Comparison of ENCODE assay signal across 8 cellular contexts in genomic region chr4:139099366-139099982, GRCh38.
DNase-seq lines count a peak whose midpoint lies in the region; ATAC-seq and TF ChIP-seq lines count a peak whose summit lies in the region.

No MANE protein-coding gene starts in this region.

- H3K4ac ChIP-seq in neuronal stem cell (ENCODE audit: low read length): no peak overlapping the region

- peak; percentile 81 for TF ChIP-seq CTCF in PC-3 (conservative IDR thresholded peaks at IDR 0.05; ENCODE audit: low read depth, low read length)
- TF ChIP-seq CTCF in suprapubic skin (IDR thresholded peaks at IDR 0.05): peak; percentile 72 to 84

- no peaks in the 10 kb centered on the region for H3K9me3 Mint-ChIP-seq in activated T-cell treated with anti-CD3 and anti-CD28 coated beads, Interleukin-2, amount 50 U/mL, for 4 hours

- no CpG with 5 or more reads among the region's 2 CpGs for WGBS in neuronal stem cell (ENCODE audit: extremely low coverage in 2 of 2, insufficient read length in 2 of 2, insufficient replicate concordance in 1 of 2), 2 donors
- WGBS in suprapubic skin: 11% methylated on average over 2 of the region's 2 CpGs

- no peaks in the 10 kb centered on the region for H4K20me1 ChIP-seq in PC-3 (ENCODE audit: low read length)

- intact Hi-C loops in PC-3 (cut with micrococcal nuclease): loop anchor here (1.0 to 5.0 kb wide), 3 partner anchors 68 to 198 kb away; no protein-coding TSS in a partner anchor

- H3K36me3 Mint-ChIP-seq in activated T-cell treated with anti-CD3 and anti-CD28 coated beads, Interleukin-2, amount 50 U/mL, for 4 hours (ENCODE audit: insufficient read depth): no peaks in the 10 kb centered on the region

- H4K91ac ChIP-seq in neuronal stem cell (ENCODE audit: low read depth, low read length, poor library complexity): no peak overlapping the region

- H3K4me3 ChIP-seq in PC-3 (ENCODE audit: low read length): no peak overlapping the region
- H3K4me3 ChIP-seq in neuronal stem cell (ENCODE audit: low read length in 2 of 2): no peak overlapping the region
- H3K4me3 ChIP-seq in suprapubic skin: no peak overlapping the region

- H3K27me3 Mint-ChIP-seq in activated T-cell treated with anti-CD3 and anti-CD28 coated beads, Interleukin-2, amount 50 U/mL, for 4 hours (ENCODE audit: low read depth): no peaks in the 10 kb centered on the region

- H2BK120ac ChIP-seq in neuronal stem cell (ENCODE audit: low read depth, low read length): no peak overlapping the region

- H3K18ac ChIP-seq in neuronal stem cell (ENCODE audit: low read length): no peak overlapping the region

- DNase-seq in DMS114 treated with DMSO at 0.1 percent for 48 hours (lab: John Stamatoyannopoulos, UW; ENCODE audit: unreplicated experiment): peak; percentile 58
- peak; percentile 79 to 88 for DNase-seq in Kasumi-1 (lab: John Stamatoyannopoulos, UW)
- DNase-seq in PC-3: peak; percentile 81
- peak; percentile 67 for DNase-seq in activated T-cell treated with anti-CD3 and anti-CD28 coated beads, Interleukin-2, amount 50 U/mL, for 4 hours
- peak; percentile 89 for DNase-seq in fibroblast of peridontal ligament (ENCODE audit: extremely low read depth)
- peak; percentile 83 for DNase-seq in neuronal stem cell (ENCODE audit: low spot score)
- no peak for DNase-seq in suprapubic skin (ENCODE audit: low spot score in 2 of 2)

- H2BK15ac ChIP-seq in neuronal stem cell (ENCODE audit: low read length): no peak overlapping the region

- no peaks in the 10 kb centered on the region for H3K9me2 ChIP-seq in PC-3 (replicated peaks; ENCODE audit: low read length)

- H3K4me1 ChIP-seq in PC-3 (ENCODE audit: insufficient read depth, low read length) (no peaks in the 10 kb centered on the region), neuronal stem cell (ENCODE audit: control insufficient read depth in 2 of 2, insufficient read depth in 1 of 2, low read depth in 1 of 2, low read length in 2 of 2) (no peaks in the 10 kb centered on the region), suprapubic skin (peaks cover 3% of the 10 kb centered on the region)

- no peak overlapping the region for H3K27ac ChIP-seq in PC-3 (ENCODE audit: low read length)
- H3K27ac ChIP-seq in neuronal stem cell (replicated peaks; ENCODE audit: low read length): no peak overlapping the region
- H3K27ac ChIP-seq in suprapubic skin: no peak overlapping the region

- H3K79me2 ChIP-seq in PC-3 (ENCODE audit: low read length): no peaks in the 10 kb centered on the region

- no peak for TF ChIP-seq POLR2A in suprapubic skin (IDR thresholded peaks at IDR 0.05)

- peaks cover 2% of the 10 kb centered on the region for H3K4me1 Mint-ChIP-seq in activated T-cell treated with anti-CD3 and anti-CD28 coated beads, Interleukin-2, amount 50 U/mL, for 4 hours (ENCODE audit: low read depth)

- H3K9ac ChIP-seq in PC-3 (ENCODE audit: low read length) (no peak overlapping the region), neuronal stem cell (ENCODE audit: low read depth, low read length, poor library complexity) (no peak overlapping the region)

- POLR2A ChIA-PET in PC-3 (lab: Charles Lee; ENCODE audit: unreplicated experiment): no interaction called here

- BruUV-seq in PC-3 (replicated peaks; lab: Mats Ljungman, UMichigan): no TSS peak

- H3K79me1 ChIP-seq in neuronal stem cell (ENCODE audit: low read depth, low read length): no peaks in the 10 kb centered on the region

- H3K4me3 Mint-ChIP-seq in activated T-cell treated with anti-CD3 and anti-CD28 coated beads, Interleukin-2, amount 50 U/mL, for 4 hours: no peak overlapping the region

- TF ChIP-seq EP300 in suprapubic skin (IDR thresholded peaks at IDR 0.05): no peak

- no peak overlapping the region for H2BK5ac ChIP-seq in neuronal stem cell (ENCODE audit: low read length)

- H3K14ac ChIP-seq in neuronal stem cell (ENCODE audit: low read length): no peak overlapping the region

- H2AFZ ChIP-seq in PC-3 (ENCODE audit: low read length) (no peak overlapping the region), neuronal stem cell (ENCODE audit: low read length) (no peak overlapping the region)

- no peaks in the 10 kb centered on the region for H3K9me3 ChIP-seq in PC-3 (ENCODE audit: low read length)
- no peaks in the 10 kb centered on the region for H3K9me3 ChIP-seq in neuronal stem cell (replicated peaks in 1 of 2; ENCODE audit: control insufficient read depth in 2 of 2, insufficient read depth in 1 of 2, low read depth in 1 of 2, low read length in 2 of 2)
- H3K9me3 ChIP-seq in suprapubic skin: no peaks in the 10 kb centered on the region

- H3K4me2 ChIP-seq in PC-3 (ENCODE audit: low read length) (no peak overlapping the region), neuronal stem cell (ENCODE audit: insufficient read depth, low read length, poor library complexity, severe bottlenecking) (no peak overlapping the region)

- no peak overlapping the region for H2AK5ac ChIP-seq in neuronal stem cell (ENCODE audit: low read depth, low read length)

- peak; percentile 90 for ATAC-seq in GM21423 (IDR thresholded peaks at IDR 0.05; ENCODE audit: unreplicated experiment)
- peak; percentile 57 for ATAC-seq in PC-3
- peak; percentile 69 to 88 for ATAC-seq in activated T-cell treated with anti-CD3 and anti-CD28 coated beads, Interleukin-2, amount 50 U/mL, for 4 hours

- no peak overlapping the region for H2BK12ac ChIP-seq in neuronal stem cell (ENCODE audit: low read length)

- H3F3A ChIP-seq in PC-3 (ENCODE audit: low read length, unreplicated experiment): no peaks in the 10 kb centered on the region

- H3K23ac ChIP-seq in neuronal stem cell (ENCODE audit: low read depth, low read length, poor library complexity): no peak overlapping the region

- H3K27me3 ChIP-seq in PC-3 (ENCODE audit: low read length) (no peaks in the 10 kb centered on the region), neuronal stem cell (ENCODE audit: control insufficient read depth in 3 of 3, insufficient read depth in 3 of 3, low read depth in 1 of 3, low read length in 3 of 3) (no peaks in the 10 kb centered on the region), suprapubic skin (no peaks in the 10 kb centered on the region)

- H4K8ac ChIP-seq in neuronal stem cell (ENCODE audit: low read depth, low read length): no peak overlapping the region

- CTCF ChIA-PET in PC-3 (lab: Charles Lee): interaction anchor here (0.6 kb wide), 1 partner anchor 111 kb away, joined by 4 read pairs; no protein-coding TSS in a partner anchor

- no peaks in the 10 kb centered on the region for H3K36me3 ChIP-seq in PC-3 (ENCODE audit: low read depth, low read length)
- peaks cover 0 to 12% of the 10 kb centered on the region in 2 donors for H3K36me3 ChIP-seq in neuronal stem cell (replicated peaks in 1 of 2; ENCODE audit: control insufficient read depth in 2 of 2, insufficient read depth in 2 of 2, low read length in 2 of 2)
- H3K36me3 ChIP-seq in suprapubic skin: peaks cover 8% of the 10 kb centered on the region

Comparison
In these comparisons a context has a peak if more than half of its experiments do, and no peak if none do; other contexts are left out.
1. DNase-seq: peak in DMS114 treated with DMSO at 0.1 percent for 48 hours (single experiment), Kasumi-1 (2 of 2), PC-3 (single experiment), activated T-cell treated with anti-CD3 and anti-CD28 coated beads, Interleukin-2, amount 50 U/mL, for 4 hours (single experiment), fibroblast of peridontal ligament (single experiment) and neuronal stem cell (single experiment); none in suprapubic skin (0 of 2).
2. Peak in every context shown above with its lines, with median percentiles within 50 percentile points of each other: ATAC-seq.